Comparison of ENCODE assay signal across 1 cellular context in genomic region chr2:175439416-175439815, GRCh38.
TF ChIP-seq lines count a peak whose summit lies in the region.

No MANE protein-coding gene starts in this region.

TF ChIP-seq in HepG2, 621 proteins besides CTCF, POLR2A, EP300 and RAD21:
- no peak for TF ChIP-seq NRL (CRISPR knock-in tag; IDR thresholded peaks at IDR 0.05; ENCODE audit: borderline replicate concordance)
- TF ChIP-seq NFYB (CRISPR knock-in tag; IDR thresholded peaks at IDR 0.05), result no peak
- no peak for TF ChIP-seq ZFP37 (CRISPR knock-in tag; IDR thresholded peaks at IDR 0.05; ENCODE audit: borderline replicate concordance)
- no peak for TF ChIP-seq ZMAT5 (CRISPR knock-in tag; IDR thresholded peaks at IDR 0.05; ENCODE audit: borderline replicate concordance, low read depth)
- no peak for TF ChIP-seq ASH2L (IDR thresholded peaks at IDR 0.05; ENCODE audit: insufficient read length, low read depth, low read length)
- TF ChIP-seq, protein P1, sequence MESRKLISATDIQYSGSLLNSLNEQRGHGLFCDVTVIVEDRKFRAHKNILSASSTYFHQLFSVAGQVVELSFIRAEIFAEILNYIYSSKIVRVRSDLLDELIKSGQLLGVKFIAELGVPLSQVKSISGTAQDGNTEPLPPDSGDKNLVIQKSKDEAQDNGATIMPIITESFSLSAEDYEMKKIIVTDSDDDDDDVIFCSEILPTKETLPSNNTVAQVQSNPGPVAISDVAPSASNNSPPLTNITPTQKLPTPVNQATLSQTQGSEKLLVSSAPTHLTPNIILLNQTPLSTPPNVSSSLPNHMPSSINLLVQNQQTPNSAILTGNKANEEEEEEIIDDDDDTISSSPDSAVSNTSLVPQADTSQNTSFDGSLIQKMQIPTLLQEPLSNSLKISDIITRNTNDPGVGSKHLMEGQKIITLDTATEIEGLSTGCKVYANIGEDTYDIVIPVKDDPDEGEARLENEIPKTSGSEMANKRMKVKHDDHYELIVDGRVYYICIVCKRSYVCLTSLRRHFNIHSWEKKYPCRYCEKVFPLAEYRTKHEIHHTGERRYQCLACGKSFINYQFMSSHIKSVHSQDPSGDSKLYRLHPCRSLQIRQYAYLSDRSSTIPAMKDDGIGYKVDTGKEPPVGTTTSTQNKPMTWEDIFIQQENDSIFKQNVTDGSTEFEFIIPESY (CRISPR knock-in tag; IDR thresholded peaks at IDR 0.05), result no peak
- TF ChIP-seq, protein P2, sequence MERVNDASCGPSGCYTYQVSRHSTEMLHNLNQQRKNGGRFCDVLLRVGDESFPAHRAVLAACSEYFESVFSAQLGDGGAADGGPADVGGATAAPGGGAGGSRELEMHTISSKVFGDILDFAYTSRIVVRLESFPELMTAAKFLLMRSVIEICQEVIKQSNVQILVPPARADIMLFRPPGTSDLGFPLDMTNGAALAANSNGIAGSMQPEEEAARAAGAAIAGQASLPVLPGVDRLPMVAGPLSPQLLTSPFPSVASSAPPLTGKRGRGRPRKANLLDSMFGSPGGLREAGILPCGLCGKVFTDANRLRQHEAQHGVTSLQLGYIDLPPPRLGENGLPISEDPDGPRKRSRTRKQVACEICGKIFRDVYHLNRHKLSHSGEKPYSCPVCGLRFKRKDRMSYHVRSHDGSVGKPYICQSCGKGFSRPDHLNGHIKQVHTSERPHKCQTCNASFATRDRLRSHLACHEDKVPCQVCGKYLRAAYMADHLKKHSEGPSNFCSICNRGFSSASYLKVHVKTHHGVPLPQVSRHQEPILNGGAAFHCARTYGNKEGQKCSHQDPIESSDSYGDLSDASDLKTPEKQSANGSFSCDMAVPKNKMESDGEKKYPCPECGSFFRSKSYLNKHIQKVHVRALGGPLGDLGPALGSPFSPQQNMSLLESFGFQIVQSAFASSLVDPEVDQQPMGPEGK (CRISPR knock-in tag; IDR thresholded peaks at IDR 0.05), result no peak
- peak; percentile 39; the same call in 1 of the 2 replicates for TF ChIP-seq MYC (CRISPR knock-in tag; IDR thresholded peaks at IDR 0.05; ENCODE audit: borderline replicate concordance)
- TF ChIP-seq TARDBP (CRISPR knock-in tag; IDR thresholded peaks at IDR 0.05), result no peak
- TF ChIP-seq, protein P3, sequence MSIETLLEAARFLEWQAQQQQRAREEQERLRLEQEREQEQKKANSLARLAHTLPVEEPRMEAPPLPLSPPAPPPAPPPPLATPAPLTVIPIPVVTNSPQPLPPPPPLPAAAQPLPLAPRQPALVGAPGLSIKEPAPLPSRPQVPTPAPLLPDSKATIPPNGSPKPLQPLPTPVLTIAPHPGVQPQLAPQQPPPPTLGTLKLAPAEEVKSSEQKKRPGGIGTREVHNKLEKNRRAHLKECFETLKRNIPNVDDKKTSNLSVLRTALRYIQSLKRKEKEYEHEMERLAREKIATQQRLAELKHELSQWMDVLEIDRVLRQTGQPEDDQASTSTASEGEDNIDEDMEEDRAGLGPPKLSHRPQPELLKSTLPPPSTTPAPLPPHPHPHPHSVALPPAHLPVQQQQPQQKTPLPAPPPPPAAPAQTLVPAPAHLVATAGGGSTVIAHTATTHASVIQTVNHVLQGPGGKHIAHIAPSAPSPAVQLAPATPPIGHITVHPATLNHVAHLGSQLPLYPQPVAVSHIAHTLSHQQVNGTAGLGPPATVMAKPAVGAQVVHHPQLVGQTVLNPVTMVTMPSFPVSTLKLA (IDR thresholded peaks at IDR 0.05), result 0 out of 2 replicates have a peak, but pooled peaks have one; percentile 8
- TF ChIP-seq RNF2 (conservative IDR thresholded peaks at IDR 0.05; ENCODE audit: low read depth), result no peak
TF ChIP-seq in HepG2: peak in this region for 2.
